Comparison of ENCODE assay signal across 7 cellular contexts in genomic region chr4:52665592-52665991, GRCh38. TPM values are rescaled to one million over a fixed set of nuclear protein-coding genes. Genes with fewer than 3 reads are reported as not detected.
DNase-seq lines count a peak whose midpoint lies in the region; ATAC-seq and TF ChIP-seq lines count a peak whose summit lies in the region.

No MANE protein-coding gene starts in this region.

- CTCF ChIA-PET in activated CD4-positive, alpha-beta memory T cell treated with anti-CD3 and anti-CD28 coated beads for 36 hours (lab: Charles Lee) = interaction anchor here (0.8 to 2.3 kb wide), 4 partner anchors 20 to 120 kb away, joined by 3 to 18 read pairs (median 3); no protein-coding TSS in a partner anchor

- H3K27ac Mint-ChIP-seq in activated CD4-positive, alpha-beta memory T cell treated with anti-CD3 and anti-CD28 coated beads for 36 hours = no peak overlapping the region

- H3K36me3 Mint-ChIP-seq in activated CD4-positive, alpha-beta memory T cell treated with anti-CD3 and anti-CD28 coated beads for 36 hours = peaks cover 9% of the 10 kb centered on the region

- intact Hi-C loops in activated CD4-positive, alpha-beta memory T cell treated with anti-CD3 and anti-CD28 coated beads for 36 hours (cut with micrococcal nuclease) = loop anchor here (1.0 to 2.0 kb wide), 3 partner anchors 121 to 317 kb away; no protein-coding TSS in a partner anchor

- peaks cover 4% of the 10 kb centered on the region for H3K9me3 Mint-ChIP-seq in activated CD4-positive, alpha-beta memory T cell treated with anti-CD3 and anti-CD28 coated beads for 36 hours

- DNase-seq in left kidney (ENCODE audit: low read depth, low spot score) (peak; percentile 23), hippocampal formation (lab: John Stamatoyannopoulos, UW) (no peak)
- DNase-seq in activated CD4-positive, alpha-beta memory T cell treated with anti-CD3 and anti-CD28 coated beads for 36 hours = no peak

- peaks cover 8% of the 10 kb centered on the region for H3K27me3 Mint-ChIP-seq in activated CD4-positive, alpha-beta memory T cell treated with anti-CD3 and anti-CD28 coated beads for 36 hours

- H3K4me1 Mint-ChIP-seq in activated CD4-positive, alpha-beta memory T cell treated with anti-CD3 and anti-CD28 coated beads for 36 hours (ENCODE audit: low read depth) = peaks cover 11% of the 10 kb centered on the region

- ATAC-seq in GM19025 (IDR thresholded peaks at IDR 0.05; ENCODE audit: low read depth, unreplicated experiment) (peak; percentile 76), HG02973 (IDR thresholded peaks at IDR 0.05; ENCODE audit: unreplicated experiment) (peak; percentile 64), SK-N-SH treated with all-trans-retinoic acid at 6 μM for 48 hours (peak; percentile 77), HG02623 (IDR thresholded peaks at IDR 0.05; ENCODE audit: unreplicated experiment) (no peak)

- H3K4me3 Mint-ChIP-seq in activated CD4-positive, alpha-beta memory T cell treated with anti-CD3 and anti-CD28 coated beads for 36 hours = no peak overlapping the region

- POLR2A ChIA-PET in activated CD4-positive, alpha-beta memory T cell treated with anti-CD3 and anti-CD28 coated beads for 36 hours (lab: Charles Lee) = no interaction called here

TF ChIP-seq in SK-N-SH treated with all-trans-retinoic acid at 6 μM for 48 hours, 23 proteins besides CTCF, POLR2A, EP300 and RAD21:
- TF ChIP-seq ZFP30 (CRISPR knock-in tag; IDR thresholded peaks at IDR 0.05) (no peak), CSDC2 (CRISPR knock-in tag; IDR thresholded peaks at IDR 0.05) (no peak), CREB5 (CRISPR knock-in tag; IDR thresholded peaks at IDR 0.05; ENCODE audit: low read depth) (no peak), ZNF70 (CRISPR knock-in tag; IDR thresholded peaks at IDR 0.05) (no peak), TCF4 (CRISPR knock-in tag; IDR thresholded peaks at IDR 0.05; ENCODE audit: borderline replicate concordance) (no peak), BACH2 (CRISPR knock-in tag; IDR thresholded peaks at IDR 0.05; ENCODE audit: borderline replicate concordance) (no peak), ARNTL (CRISPR knock-in tag; IDR thresholded peaks at IDR 0.05; ENCODE audit: borderline replicate concordance, low read depth) (no peak), CSRNP3 (CRISPR knock-in tag; IDR thresholded peaks at IDR 0.05) (no peak), GLIS3 (CRISPR knock-in tag; IDR thresholded peaks at IDR 0.05) (no peak), POU6F1 (CRISPR knock-in tag; IDR thresholded peaks at IDR 0.05; ENCODE audit: borderline replicate concordance, low read depth) (no peak), PATZ1 (CRISPR knock-in tag; IDR thresholded peaks at IDR 0.05; ENCODE audit: borderline replicate concordance) (no peak), ZFP3 (CRISPR knock-in tag; IDR thresholded peaks at IDR 0.05) (no peak), ESRRG (CRISPR knock-in tag; IDR thresholded peaks at IDR 0.05) (no peak), ZNF565 (CRISPR knock-in tag; conservative IDR thresholded peaks at IDR 0.05; ENCODE audit: low read depth) (no peak), ISL1 (CRISPR knock-in tag; IDR thresholded peaks at IDR 0.05) (no peak), OSR1 (CRISPR knock-in tag; IDR thresholded peaks at IDR 0.05) (no peak), RARB (CRISPR knock-in tag; IDR thresholded peaks at IDR 0.05) (no peak), ZNF8 (CRISPR knock-in tag; IDR thresholded peaks at IDR 0.05) (no peak)

RNA-seq across cellular contexts. Expression of gene USP46, which starts 6.5 kb away (rescaled TPM):
- total RNA-seq in activated CD4-positive, alpha-beta memory T cell treated with anti-CD3 and anti-CD28 coated beads for 36 hours = 1 to 10 TPM; 6.2 to 7.0 TPM
